1 cellular context compared by ENCODE assay signal in genomic region chr11:124670732-124671131, GRCh38.
TF ChIP-seq lines count a peak whose summit lies in the region.

No MANE protein-coding gene starts in this region.

TF ChIP-seq in GM23338, 12 proteins besides CTCF, POLR2A, EP300 and RAD21 (continued from another document):
- no peak for TF ChIP-seq ZNF462 (CRISPR knock-in tag; IDR thresholded peaks at IDR 0.05)
- no peak for TF ChIP-seq EZH2 (IDR thresholded peaks at IDR 0.05; ENCODE audit: low read depth, unreplicated experiment)
- no peak for TF ChIP-seq NANOG (IDR thresholded peaks at IDR 0.05; ENCODE audit: borderline replicate concordance)
- TF ChIP-seq ZNF331 (CRISPR knock-in tag; IDR thresholded peaks at IDR 0.05; ENCODE audit: low read depth), result no peak
- TF ChIP-seq CREB1 (CRISPR knock-in tag; IDR thresholded peaks at IDR 0.05; ENCODE audit: low read depth), result no peak
- no peak for TF ChIP-seq EZH2phosphoT487 (IDR thresholded peaks at IDR 0.05; ENCODE audit: unreplicated experiment)
- TF ChIP-seq ETS1 (IDR thresholded peaks at IDR 0.05), result no peak
